9 cellular contexts compared by ENCODE assay signal in genomic region chr1:110673805-110674336, GRCh38. TPM values are rescaled to one million over a fixed set of nuclear protein-coding genes. Genes with fewer than 3 reads are reported as not detected.
DNase-seq lines count a peak whose midpoint lies in the region; ATAC-seq, FAIRE-seq and TF ChIP-seq lines count a peak whose summit lies in the region.
"Had no signal": no experiment of that assay in that cellular context is flagged by ENCODE, and none has a peak within 500 bp of the region (broad histone marks: within the 10 kb centered on the region; RNA-seq: fewer than 3 reads in every experiment).

No MANE protein-coding gene starts in this region.

- H3K27me3 Mint-ChIP-seq in naive thymus-derived CD8-positive, alpha-beta T cell = no peaks in the 10 kb centered on the region

- no peak for ATAC-seq in GM12878
- ATAC-seq in naive thymus-derived CD8-positive, alpha-beta T cell = peak in 1 of 2 donors; percentile 4
- no peak for ATAC-seq in GM19467 (IDR thresholded peaks at IDR 0.05; ENCODE audit: unreplicated experiment)
- no peak for ATAC-seq in esophagus mucosa

- no peaks in the 10 kb centered on the region for H3K36me3 ChIP-seq in GM12878 (ENCODE audit: control insufficient read depth in 2 of 2, insufficient read depth in 2 of 2, low read length in 1 of 2)

- no peak overlapping the region for H3K27ac ChIP-seq in GM12878 (ENCODE audit: control insufficient read depth, insufficient read depth)

- H3K79me2 ChIP-seq in GM12878 (ENCODE audit: control insufficient read depth, insufficient read depth, low read length) = peaks cover 6% of the 10 kb centered on the region

- 7% methylated on average over 51 of the region's 51 CpGs for WGBS in GM12878 (ENCODE audit: insufficient coverage, insufficient replicate concordance, low lambda C conversion rate, missing lambda C conversion rate)

- H4K20me1 ChIP-seq in GM12878 (ENCODE audit: control insufficient read depth, insufficient read depth) = no peaks in the 10 kb centered on the region

- H3K36me3 Mint-ChIP-seq in naive thymus-derived CD8-positive, alpha-beta T cell = peaks cover 6 to 11% (median 6%) of the 10 kb centered on the region in 3 donors

- peak overlapping the region; percentile 99 for H3K4me2 ChIP-seq in GM12878 (ENCODE audit: control insufficient read depth, insufficient read depth)

- intact Hi-C loops in GM12878 (cut with micrococcal nuclease; ENCODE audit: unreplicated experiment) = loop anchor here (2.0 kb wide), 1 partner anchor 39 kb away; no protein-coding TSS in a partner anchor

- no peak for TF ChIP-seq RAD21 in GM12878 (IDR thresholded peaks at IDR 0.05; ENCODE audit: insufficient read depth, low read depth, low read length)

- no peak for TF ChIP-seq EP300 in GM12878 (IDR thresholded peaks at IDR 0.05; ENCODE audit: borderline replicate concordance in 1 of 2, control insufficient read depth in 1 of 2, low read depth in 2 of 2, low read length in 2 of 2)

- peak overlapping the region; percentile 91 to 100 (median 98) for H3K4me3 Mint-ChIP-seq in naive thymus-derived CD8-positive, alpha-beta T cell

- RAD21 ChIA-PET in GM12878 (lab: Charles Lee; ENCODE audit: unreplicated experiment) = no interaction called here

- POLR2A ChIA-PET in GM12878 (lab: Charles Lee) = no interaction called here
- POLR2A ChIA-PET in naive thymus-derived CD8-positive, alpha-beta T cell (lab: Charles Lee) = interaction anchor here (0.5 to 6.5 kb wide), 24 partner anchors 10 to 974 kb away, joined by 3 to 87 read pairs (median 5); partner anchors contain the start of genes CD53 and KCNA2

- peaks cover 0 to 4% of the 10 kb centered on the region in 2 experiments; a peak in 2 of 4 replicates for H3K27me3 ChIP-seq in GM12878 (replicated peaks in 1 of 2; ENCODE audit: control insufficient read depth in 2 of 2, insufficient read depth in 2 of 2, low read length in 1 of 2)

- DNase-seq in stimulated activated naive CD4-positive, alpha-beta T cell (lab: John Stamatoyannopoulos, UW) = peak in 5 of 6 experiments; percentile 15 to 69 (median 46)
- no peak for DNase-seq in stimulated activated naive CD4-positive, alpha-beta T cell treated with Interleukin-2 at 50 U/mL for 16 hours (lab: John Stamatoyannopoulos, UW)
- no peak for DNase-seq in GM12878 (ENCODE audit: low read depth, low spot score)
- peak in 8 of 10 donors; percentile 7 to 71 (median 34) for DNase-seq in naive thymus-derived CD8-positive, alpha-beta T cell
- no peak for DNase-seq in NCI-H446 (lab: John Stamatoyannopoulos, UW)
- no peak for DNase-seq in NCI-H2029 (lab: John Stamatoyannopoulos, UW)

- no peak for FAIRE-seq in GM12878 (lab: Jason Lieb, UNC)
- FAIRE-seq: D721Med had no signal

- in situ Hi-C loops in GM12878 (cut with MboI) = no loop called here

- no peak for TF ChIP-seq CTCF in GM12878 (IDR thresholded peaks at IDR 0.05 in 2 of 3, conservative IDR thresholded peaks at IDR 0.05 in 1 of 3; ENCODE audit: control insufficient read depth in 2 of 3, extremely low read depth in 1 of 3, insufficient read depth in 1 of 3, low read depth in 3 of 3, low read length in 3 of 3)

- CTCF ChIA-PET in GM12878 (lab: Yijun Ruan, JAX) = interaction anchor here (0.7 to 1.2 kb wide), 3 partner anchors 26 to 39 kb away, joined by 3 to 4 read pairs (median 3); no protein-coding TSS in a partner anchor

- peaks cover 29% of the 10 kb centered on the region for H3K4me1 ChIP-seq in GM12878 (ENCODE audit: control insufficient read depth, insufficient read depth, low read length)

- H3K9ac ChIP-seq in GM12878 (ENCODE audit: control insufficient read depth, insufficient read depth, low read length) = peak overlapping the region; percentile 36

- H3K4me1 Mint-ChIP-seq in naive thymus-derived CD8-positive, alpha-beta T cell = peaks cover 26 to 66% (median 45%) of the 10 kb centered on the region in 4 donors

- H3K9me3 ChIP-seq in GM12878 (replicated peaks; ENCODE audit: control insufficient read depth, insufficient read depth, low read length) = no peaks in the 10 kb centered on the region; the same call in 2 of the 3 replicates

- no peak for TF ChIP-seq POLR2A in GM12878 (IDR thresholded peaks at IDR 0.05; ENCODE audit: low read depth, low read length)

- SMC1A ChIA-PET in GM12878 (lab: Charles Lee; ENCODE audit: uncharacterized antibody, unreplicated experiment) = interaction anchor here (1.4 kb wide), 1 partner anchor 25 kb away, joined by 3 read pairs; no protein-coding TSS in a partner anchor

- H3K9me3 Mint-ChIP-seq in naive thymus-derived CD8-positive, alpha-beta T cell = no peaks in the 10 kb centered on the region

- no TSS peak for BruUV-seq in GM12878 (replicated peaks; lab: Mats Ljungman, UMichigan)

- peak overlapping the region; percentile 93 to 100 (median 99) for H3K27ac Mint-ChIP-seq in naive thymus-derived CD8-positive, alpha-beta T cell

- peak overlapping the region; percentile 64 for H3K4me3 ChIP-seq in GM12878

- peak overlapping the region; percentile 79 for H2AFZ ChIP-seq in GM12878 (ENCODE audit: control insufficient read depth, low read depth, low read length)

TF ChIP-seq in GM12878, 131 proteins besides CTCF, POLR2A, EP300 and RAD21:
- TF ChIP-seq STAT1 (conservative IDR thresholded peaks at IDR 0.05) = no peak
- TF ChIP-seq BCLAF1 (IDR thresholded peaks at IDR 0.05) = no peak
- TF ChIP-seq CREM (IDR thresholded peaks at IDR 0.05; ENCODE audit: low read depth) = no peak
- no peak for TF ChIP-seq CHD1 (IDR thresholded peaks at IDR 0.05; ENCODE audit: low read depth, low read length)
- TF ChIP-seq, protein P1, sequence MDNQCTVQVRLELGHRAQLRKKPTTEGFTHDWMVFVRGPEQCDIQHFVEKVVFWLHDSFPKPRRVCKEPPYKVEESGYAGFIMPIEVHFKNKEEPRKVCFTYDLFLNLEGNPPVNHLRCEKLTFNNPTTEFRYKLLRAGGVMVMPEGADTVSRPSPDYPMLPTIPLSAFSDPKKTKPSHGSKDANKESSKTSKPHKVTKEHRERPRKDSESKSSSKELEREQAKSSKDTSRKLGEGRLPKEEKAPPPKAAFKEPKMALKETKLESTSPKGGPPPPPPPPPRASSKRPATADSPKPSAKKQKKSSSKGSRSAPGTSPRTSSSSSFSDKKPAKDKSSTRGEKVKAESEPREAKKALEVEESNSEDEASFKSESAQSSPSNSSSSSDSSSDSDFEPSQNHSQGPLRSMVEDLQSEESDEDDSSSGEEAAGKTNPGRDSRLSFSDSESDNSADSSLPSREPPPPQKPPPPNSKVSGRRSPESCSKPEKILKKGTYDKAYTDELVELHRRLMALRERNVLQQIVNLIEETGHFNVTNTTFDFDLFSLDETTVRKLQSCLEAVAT (IDR thresholded peaks at IDR 0.05) = 0 out of 2 replicates have a peak, but pooled peaks have one; percentile 36

RNA-seq across cellular contexts. Expression of gene KCNA3, which starts 0.9 kb away (rescaled TPM):
- total RNA-seq in GM12878 (2013; cell fraction: nucleolus; rRNA removed) = 5.5 and 5.9 TPM in 2 replicates
- total RNA-seq in GM12878 (2014; rRNA removed) (2.3 and 2.5 TPM in 2 replicates), GM12878 (2014; rRNA removed; fragmentation: Illumina TruSeq; extraction: Trizol) (1.7 TPM in 2 replicates), GM12878 (2021) (3.1 and 3.3 TPM in 2 replicates), esophagus mucosa (0.28 TPM)
- polyA plus RNA-seq in GM12878 (2011; ENCODE audit: low read depth) = 0.89 TPM
- polyA plus RNA-seq in GM12878 (2011; rRNA removed) (0.30 and 0.53 TPM in 2 replicates), GM12878 (2014; fragmentation: Illumina TruSeq; extraction: Trizol) (1.4 and 1.7 TPM in 2 replicates), GM12878 (2014; fragmentation: Nextera tagmentation; extraction: Ambion mirVana) (under 1 TPM; 0.10 to 0.26 TPM), GM12878 (2014; rRNA removed) (1.6 and 1.9 TPM in 2 replicates), GM12878 (2016; fragmentation: Nextera tagmentation; extraction: Ambion mirVana) (1 to 10 TPM; 1.6 to 1.7 TPM)
- polyA plus RNA-seq in GM12878 (2011; cell fraction: cytosol; rRNA removed) = 0.45 and 0.46 TPM in 2 replicates
- 0.57 and 0.75 TPM in 2 replicates for polyA plus RNA-seq in GM12878 (2011; cell fraction: nucleus; rRNA removed)
- polyA plus RNA-seq in GM12878 (2012) = 1.0 and 1.6 TPM in 2 replicates
- polyA minus RNA-seq in GM12878 (2011; rRNA and poly(A)+ RNA removed) = 1.8 and 2.3 TPM in 2 replicates
- 0.83 TPM in 1 of 2 replicates, not detected in the other for polyA minus RNA-seq in GM12878 (2011; cell fraction: cytosol; rRNA and poly(A)+ RNA removed)
- 1.8 and 3.3 TPM in 2 replicates for polyA minus RNA-seq in GM12878 (2011; cell fraction: nucleus; rRNA and poly(A)+ RNA removed)
- 10 to 100 TPM; 74.7 to 78.7 TPM for total RNA-seq in naive thymus-derived CD8-positive, alpha-beta T cell
- polyA plus RNA-seq in naive thymus-derived CD8-positive, alpha-beta T cell = 10 to 100 TPM; 55.6 to 67.9 (median 66.4) TPM

Comparison
In these comparisons a context has a peak if more than half of its experiments do, and no peak if none do; other contexts are left out.
1. DNase-seq: peak in stimulated activated naive CD4-positive, alpha-beta T cell (5 of 6) and naive thymus-derived CD8-positive, alpha-beta T cell (8 of 10); none in stimulated activated naive CD4-positive, alpha-beta T cell treated with Interleukin-2 at 50 U/mL for 16 hours (single experiment), GM12878 (single experiment), NCI-H446 (0 of 2) and NCI-H2029 (single experiment).
2. RNA of gene KCNA3, which starts 0.9 kb away (total RNA-seq): 74.7 to 78.7 TPM in naive thymus-derived CD8-positive, alpha-beta T cell; 1.7 to 5.9 TPM in GM12878 and 0.28 TPM in esophagus mucosa (single experiment); every median in the first group is over 10 times any median in the second.